ENCODE assay signal across 16 cellular contexts in the genomic region with DNA sequence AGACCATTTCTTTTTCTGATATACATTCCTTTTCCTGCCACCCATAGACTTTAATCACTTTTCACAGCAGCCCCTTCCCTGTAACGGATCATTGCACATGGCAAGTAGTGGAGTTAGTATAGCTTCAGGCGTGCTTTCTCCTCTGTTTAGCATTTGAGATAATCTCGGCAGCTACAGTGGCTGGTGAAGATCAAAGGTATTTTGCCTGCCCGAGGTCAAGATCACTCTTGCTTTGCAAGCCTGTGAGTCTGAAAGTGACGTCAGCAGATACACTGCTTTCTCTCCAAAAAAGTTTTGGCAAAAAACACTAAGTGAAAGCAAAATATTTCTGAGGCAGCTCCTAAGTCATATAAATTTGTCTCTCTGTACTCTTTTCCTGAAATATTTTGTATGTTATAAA.
DNase-seq lines count a peak whose midpoint lies in the region; FAIRE-seq and TF ChIP-seq lines count a peak whose summit lies in the region.
"Had no signal": no experiment of that assay in that cellular context is flagged by ENCODE, and none has a peak within 500 bp of the region (broad histone marks: within the 10 kb centered on the region; RNA-seq: fewer than 3 reads in every experiment).

No MANE protein-coding gene starts in this region.

- H3K4me3 ChIP-seq in HEK293 (ENCODE audit: low read depth, low read length) (no peak overlapping the region), bronchial epithelial cell (ENCODE audit: low read depth, low read length) (no peak overlapping the region), tibial artery (no peak overlapping the region)
- H3K4me3 ChIP-seq: stomach had no signal

- no peaks in the 10 kb centered on the region for H3K4me1 ChIP-seq in HEK293 (ENCODE audit: control insufficient read depth, insufficient read depth, low read length)
- H3K4me1 ChIP-seq in tibial artery: peaks cover 0 to 4% (median 0%) of the 10 kb centered on the region in 4 donors

- DNase-seq in bronchial epithelial cell (ENCODE audit: low read depth): peak; percentile 8
- DNase-seq in islet precursor cell: peak; percentile 92
- peak; percentile 7 for DNase-seq in retina
- DNase-seq in NCI-H526 treated with DMSO at 0.1 percent for 48 hours (lab: John Stamatoyannopoulos, UW): no peak
- DNase-seq in NCI-H82 (lab: John Stamatoyannopoulos, UW): no peak
- DNase-seq in tibial artery: no peak
- no peak for DNase-seq in NCI-H2227 treated with DMSO at 0.1 percent for 48 hours (lab: John Stamatoyannopoulos, UW)
- DNase-seq: activated naive CD8-positive, alpha-beta T cell treated with anti-CD3 and anti-CD28 coated beads, Interleukin-2, amount 10 ng/mL, durations not matched to agents 7 days and 5 days; CD4-positive, alpha-beta memory T cell; erythroblast; kidney; NCI-H1092 treated with DMSO at 0.1 percent for 48 hours; NCI-H510A treated with DMSO at 0.1 percent for 48 hours; occipital lobe; stomach had no signal

- intact Hi-C loops in tibial artery (cut with DNase I; ENCODE audit: low total_unique reads): no loop called here

- H3K36me3 ChIP-seq in HEK293 (ENCODE audit: control insufficient read depth in 2 of 2, insufficient read depth in 1 of 2, low read length in 2 of 2) (no peaks in the 10 kb centered on the region), bronchial epithelial cell (ENCODE audit: control insufficient read depth, insufficient read depth, low read length) (no peaks in the 10 kb centered on the region), tibial artery (no peaks in the 10 kb centered on the region)
- H3K36me3 ChIP-seq: stomach had no signal

- no peak overlapping the region for H3K27ac ChIP-seq in HEK293 (ENCODE audit: extremely low read depth, low read depth, low read length)
- no peak overlapping the region for H3K27ac ChIP-seq in tibial artery
- H3K27ac ChIP-seq: stomach had no signal

- CTCF ChIA-PET in HEK293 (lab: Yijun Ruan, JAX): interaction anchor here (1.0 kb wide), 1 partner anchor 11 kb away, joined by 3 read pairs; no protein-coding TSS in a partner anchor

- no peak for FAIRE-seq in bronchial epithelial cell (lab: Jason Lieb, UNC)
- FAIRE-seq: kidney had no signal

- H3K27me3 ChIP-seq in bronchial epithelial cell (ENCODE audit: control insufficient read depth, insufficient read depth, low read length) (no peaks in the 10 kb centered on the region), tibial artery (no peaks in the 10 kb centered on the region)
- H3K27me3 ChIP-seq: stomach had no signal

- POLR2A ChIA-PET in HEK293 (lab: Yijun Ruan, JAX): interaction anchor here (0.6 kb wide), 1 partner anchor 218 kb away, joined by 3 read pairs; no protein-coding TSS in a partner anchor

- TF ChIP-seq CTCF in HEK293 (tag by site-specific recombination; IDR thresholded peaks at IDR 0.05): no peak
- TF ChIP-seq CTCF in bronchial epithelial cell (IDR thresholded peaks at IDR 0.05; ENCODE audit: insufficient read depth, low read length, severe bottlenecking): no peak
- no peak for TF ChIP-seq CTCF in tibial artery (IDR thresholded peaks at IDR 0.05)

- H3K9me3 ChIP-seq in HEK293 (ENCODE audit: control insufficient read depth, insufficient read depth, low read depth, low read length) (no peaks in the 10 kb centered on the region), tibial artery (no peaks in the 10 kb centered on the region)
- H3K9me3 ChIP-seq: stomach had no signal

TF ChIP-seq in HEK293, 187 proteins besides CTCF, POLR2A, EP300 and RAD21:
- TF ChIP-seq ZNF843 (tag by site-specific recombination; IDR thresholded peaks at IDR 0.05): peak; percentile 36; the same call in 1 of the 2 replicates
- peak; percentile 92 for TF ChIP-seq OSR2 (tag by site-specific recombination; IDR thresholded peaks at IDR 0.05)
- TF ChIP-seq SETDB1 (IDR thresholded peaks at IDR 0.05; ENCODE audit: insufficient read length, low read length): peak; percentile 35
- TF ChIP-seq TCF7L2 (IDR thresholded peaks at IDR 0.05; ENCODE audit: borderline replicate concordance, low read depth, low read length): peak; percentile 100
- no peak for TF ChIP-seq ZFHX2 (tag by site-specific recombination; conservative IDR thresholded peaks at IDR 0.05)
- peak; percentile 66 for TF ChIP-seq ATF2 (tag by site-specific recombination; IDR thresholded peaks at IDR 0.05; ENCODE audit: low read depth)
- TF ChIP-seq ZNF629 (tag by site-specific recombination; IDR thresholded peaks at IDR 0.05): peak; percentile 13; the same call in 1 of the 2 replicates
- TF ChIP-seq IKZF3 (tag by site-specific recombination; IDR thresholded peaks at IDR 0.05): 0 out of 2 replicates have a peak, but pooled peaks have one; percentile 35
- TF ChIP-seq WT1 (tag by site-specific recombination; IDR thresholded peaks at IDR 0.05): peak; percentile 31; the same call in 1 of the 2 replicates
- TF ChIP-seq TRIM28 (IDR thresholded peaks at IDR 0.05; ENCODE audit: borderline replicate concordance, low read length): peak; percentile 98
- TF ChIP-seq ZNF426 (tag by site-specific recombination; IDR thresholded peaks at IDR 0.05): no peak
- TF ChIP-seq ZNF660 (tag by site-specific recombination; IDR thresholded peaks at IDR 0.05): no peak
- peak; percentile 57 for TF ChIP-seq PRDM1 (tag by site-specific recombination; IDR thresholded peaks at IDR 0.05)
- TF ChIP-seq FEZF1 (tag by site-specific recombination; IDR thresholded peaks at IDR 0.05): peak; percentile 93
- no peak for TF ChIP-seq ZNF138 (tag by site-specific recombination; IDR thresholded peaks at IDR 0.05; ENCODE audit: borderline replicate concordance)

Comparison
In these comparisons a context has a peak if more than half of its experiments do, and no peak if none do; other contexts are left out.
1. DNase-seq: peak in bronchial epithelial cell (single experiment), islet precursor cell (single experiment) and retina (single experiment); none in NCI-H526 treated with DMSO at 0.1 percent for 48 hours (single experiment), NCI-H82 (single experiment), tibial artery (0 of 2) and NCI-H2227 treated with DMSO at 0.1 percent for 48 hours (single experiment).